14 cellular contexts compared by ENCODE assay signal in genomic region chr1:21689531-21690165, GRCh38. TPM values are rescaled to one million over a fixed set of nuclear protein-coding genes. Genes with fewer than 3 reads are reported as not detected.
DNase-seq lines count a peak whose midpoint lies in the region; ATAC-seq, FAIRE-seq and TF ChIP-seq lines count a peak whose summit lies in the region.
"Had no signal": no experiment of that assay in that cellular context is flagged by ENCODE, and none has a peak within 500 bp of the region (broad histone marks: within the 10 kb centered on the region; RNA-seq: fewer than 3 reads in every experiment).

No MANE protein-coding gene starts in this region.

- no peaks in the 10 kb centered on the region for H3K9me1 ChIP-seq in keratinocyte (ENCODE audit: control insufficient read depth, extremely low read depth, insufficient read depth, low read length)

- H3K27ac ChIP-seq in H9 (ENCODE audit: insufficient read length, low read depth, low read length) (no peak overlapping the region), keratinocyte (ENCODE audit: control insufficient read depth, insufficient read depth, low read length) (no peak overlapping the region), upper lobe of right lung (no peak overlapping the region)
- H3K27ac ChIP-seq in naive thymus-derived CD4-positive, alpha-beta T cell (ENCODE audit: low read depth, low read length), result no peak overlapping the region
- H3K27ac ChIP-seq: BLaER1 had no signal

- peak; percentile 37 for ATAC-seq in upper lobe of right lung
- no peak for ATAC-seq in naive thymus-derived CD4-positive, alpha-beta T cell

- no peak overlapping the region for H2AK5ac ChIP-seq in H9 (ENCODE audit: insufficient read length, low read length)

- in situ Hi-C loops in KBM-7 (cut with MboI; ENCODE audit: low pct_unique_long_range_greater_than_20kb, low sequenced_read_pairs), result no loop called here

- no peak overlapping the region for H3K4me3 Mint-ChIP-seq in H9
- no peak overlapping the region for H3K4me3 Mint-ChIP-seq in naive thymus-derived CD4-positive, alpha-beta T cell
- H3K4me3 Mint-ChIP-seq: CD4-positive, CD25-positive, alpha-beta regulatory T cell had no signal

- no peak overlapping the region for H2BK120ac ChIP-seq in H9 (ENCODE audit: low read depth, low read length, poor library complexity, severe bottlenecking)

- H3T11ph ChIP-seq in H9 (ENCODE audit: low read length), result no peak overlapping the region

- no CpG with 5 or more reads among the region's 4 CpGs for WGBS in H9 (ENCODE audit: extremely low coverage, insufficient read length, low lambda C conversion rate)

- H3K27me3 ChIP-seq in H9 (ENCODE audit: insufficient read depth, low read length) (no peaks in the 10 kb centered on the region), keratinocyte (ENCODE audit: control insufficient read depth, extremely low read depth, insufficient read depth, low read length) (no peaks in the 10 kb centered on the region), upper lobe of right lung (no peaks in the 10 kb centered on the region)
- no peaks in the 10 kb centered on the region for H3K27me3 ChIP-seq in naive thymus-derived CD4-positive, alpha-beta T cell (ENCODE audit: control insufficient read depth in 2 of 2, insufficient read depth in 2 of 2, low read length in 2 of 2)
- H3K27me3 ChIP-seq: BLaER1 had no signal

- H3K4me2 ChIP-seq in H9 (ENCODE audit: insufficient read depth, insufficient read length, low read length), result no peak overlapping the region
- no peak overlapping the region for H3K4me2 ChIP-seq in keratinocyte (ENCODE audit: control insufficient read depth, extremely low read depth, insufficient read depth, low read depth, low read length)
- H3K4me2 ChIP-seq: BLaER1 had no signal

- intact Hi-C loops in upper lobe of right lung (cut with DNase I), result no loop called here
- intact Hi-C loops in naive thymus-derived CD4-positive, alpha-beta T cell (cut with micrococcal nuclease), result no loop called here

- dilution Hi-C loops in keratinocyte (cut with MboI; ENCODE audit: extremely low pct_ligation_motif_present, low sequenced_read_pairs), result no loop called here

- H3K4me1 Mint-ChIP-seq in H9, result peaks cover 7 to 11% of the 10 kb centered on the region in 2 experiments; a peak in 3 of 4 replicates
- peaks cover 0 to 4% (median 0%) of the 10 kb centered on the region in 7 donors for H3K4me1 Mint-ChIP-seq in naive thymus-derived CD4-positive, alpha-beta T cell

- H3K18ac ChIP-seq in H9 (ENCODE audit: insufficient read length, low read depth, low read length), result no peak overlapping the region

- peaks cover 1% of the 10 kb centered on the region; the same call in 1 of the 2 replicates for H3K27me3 Mint-ChIP-seq in H9 (ENCODE audit: low read depth)
- H3K27me3 Mint-ChIP-seq in naive thymus-derived CD4-positive, alpha-beta T cell, result no peaks in the 10 kb centered on the region
- H3K27me3 Mint-ChIP-seq: CD4-positive, CD25-positive, alpha-beta regulatory T cell had no signal

- no peak overlapping the region for H4K91ac ChIP-seq in H9 (ENCODE audit: insufficient read length, low read depth, low read length)

- H3K4me1 ChIP-seq in H9 (ENCODE audit: insufficient read depth, low read length), result no peaks in the 10 kb centered on the region
- H3K4me1 ChIP-seq in keratinocyte (ENCODE audit: control insufficient read depth, extremely low read depth, insufficient read depth, low read length), result peaks cover 6% of the 10 kb centered on the region
- no peaks in the 10 kb centered on the region for H3K4me1 ChIP-seq in upper lobe of right lung
- H3K4me1 ChIP-seq in naive thymus-derived CD4-positive, alpha-beta T cell (ENCODE audit: control insufficient read depth in 2 of 2, insufficient read depth in 2 of 2, low read length in 2 of 2), result no peaks in the 10 kb centered on the region
- H3K4me1 ChIP-seq: BLaER1 had no signal

- TF ChIP-seq CTCF in H9 (conservative IDR thresholded peaks at IDR 0.05) (no peak), keratinocyte (optimal IDR thresholded peaks at IDR 0.05 in 1 of 3, IDR thresholded peaks at IDR 0.05 in 1 of 3, conservative IDR thresholded peaks at IDR 0.05 in 1 of 3; ENCODE audit: extremely low read depth in 1 of 3, insufficient read depth in 2 of 3, low read length in 3 of 3) (no peak), upper lobe of right lung (IDR thresholded peaks at IDR 0.05) (no peak)

- H3K9ac ChIP-seq in H9 (ENCODE audit: extremely low read depth, insufficient read length, low read length), result no peak overlapping the region
- no peak overlapping the region for H3K9ac ChIP-seq in keratinocyte (ENCODE audit: control insufficient read depth, extremely low read depth, insufficient read depth, low read length)
- H3K9ac ChIP-seq: BLaER1 had no signal

- no peak overlapping the region for H2BK12ac ChIP-seq in H9 (ENCODE audit: insufficient read length, low read depth, low read length)

- H3K27ac Mint-ChIP-seq in H9, result no peak overlapping the region
- peak overlapping the region in 1 of 9 donors; percentile 21 for H3K27ac Mint-ChIP-seq in naive thymus-derived CD4-positive, alpha-beta T cell
- H3K27ac Mint-ChIP-seq: CD4-positive, CD25-positive, alpha-beta regulatory T cell had no signal

- H3K9me3 ChIP-seq in H9 (ENCODE audit: control insufficient read depth, low read depth, low read length) (no peaks in the 10 kb centered on the region), keratinocyte (ENCODE audit: control insufficient read depth, low read depth, low read length) (no peaks in the 10 kb centered on the region), upper lobe of right lung (no peaks in the 10 kb centered on the region)
- H3K9me3 ChIP-seq in naive thymus-derived CD4-positive, alpha-beta T cell (ENCODE audit: control insufficient read depth in 2 of 3, low read length in 3 of 3), result no peaks in the 10 kb centered on the region

- no peak overlapping the region for H3K56ac ChIP-seq in H9 (ENCODE audit: insufficient read length, low read depth, low read length)

- no peak overlapping the region for H2AFZ ChIP-seq in H9 (ENCODE audit: low read length)
- no peak overlapping the region for H2AFZ ChIP-seq in keratinocyte (ENCODE audit: control insufficient read depth, low read length)

- H3K79me2 ChIP-seq in H9 (ENCODE audit: insufficient read depth, low read length) (no peaks in the 10 kb centered on the region), keratinocyte (ENCODE audit: control insufficient read depth, insufficient read depth, low read length) (no peaks in the 10 kb centered on the region)

- no peaks in the 10 kb centered on the region for H4K20me1 ChIP-seq in H9 (ENCODE audit: control insufficient read depth, insufficient read depth, insufficient read length)
- no peaks in the 10 kb centered on the region for H4K20me1 ChIP-seq in keratinocyte (ENCODE audit: control insufficient read depth, extremely low read depth, insufficient read depth, low read length)

- no peaks in the 10 kb centered on the region for H3K79me1 ChIP-seq in H9 (ENCODE audit: insufficient read depth, low read depth, low read length, poor library complexity, severe bottlenecking)

- peak overlapping the region; percentile 64 for H4K5ac ChIP-seq in H9 (ENCODE audit: insufficient read length, low read depth, low read length)

- no peak overlapping the region for H4K8ac ChIP-seq in H9 (replicated peaks; ENCODE audit: insufficient read length, low read depth, low read length)

- H3K4me3 ChIP-seq in keratinocyte (ENCODE audit: control insufficient read depth in 2 of 3, extremely low read depth in 1 of 3, insufficient read depth in 2 of 3, low read depth in 1 of 3, low read length in 3 of 3) (no peak overlapping the region), upper lobe of right lung (no peak overlapping the region)
- H3K4me3 ChIP-seq in naive thymus-derived CD4-positive, alpha-beta T cell (ENCODE audit: low read length), result no peak overlapping the region
- H3K4me3 ChIP-seq: BLaER1 had no signal

- CTCF ChIA-PET in naive thymus-derived CD4-positive, alpha-beta T cell (lab: Charles Lee), result no interaction called here

- no peak overlapping the region for H3K14ac ChIP-seq in H9 (ENCODE audit: insufficient read depth, low read length)

- H3K36me3 Mint-ChIP-seq in H9 (ENCODE audit: insufficient read depth in 1 of 3, low read depth in 3 of 3), result peaks cover 46 to 80% (median 65%) of the 10 kb centered on the region in 3 experiments
- H3K36me3 Mint-ChIP-seq in naive thymus-derived CD4-positive, alpha-beta T cell, result peaks cover 17 to 69% (median 44%) of the 10 kb centered on the region in 5 donors

- no peak for DNase-seq in H9
- DNase-seq in amniotic epithelial cell (ENCODE audit: low read depth), result peak; percentile 88
- DNase-seq in keratinocyte (ENCODE audit: low read depth, low spot score), result no peak
- no peak for DNase-seq in upper lobe of right lung
- no peak for DNase-seq in naive thymus-derived CD4-positive, alpha-beta T cell
- no peak for DNase-seq in stimulated activated CD4-positive, alpha-beta T cell treated with anti-CD3 and anti-CD28 coated beads, Interleukin-12 subunit alpha, Interleukin-12 subunit beta, amount 100 ng/mL, for 4 hours
- DNase-seq in KBM-7, result no peak
- DNase-seq: 8988T; AML-193; Calu3; CD4-positive, CD25-positive, alpha-beta regulatory T cell; DMS 273 treated with DMSO at 0.1 percent for 48 hours; IMR-90 had no signal

- H2BK20ac ChIP-seq in H9 (ENCODE audit: low read depth, low read length, poor library complexity, severe bottlenecking), result no peak overlapping the region

- POLR2A ChIA-PET in naive thymus-derived CD4-positive, alpha-beta T cell (lab: Charles Lee), result no interaction called here

- H3K23ac ChIP-seq in H9 (ENCODE audit: insufficient read length, low read depth, low read length), result no peak overlapping the region

- peaks cover 27% of the 10 kb centered on the region in 2 experiments for H3K36me3 ChIP-seq in keratinocyte (ENCODE audit: control insufficient read depth in 2 of 2, extremely low read depth in 1 of 2, insufficient read depth in 2 of 2, low read length in 2 of 2)
- peaks cover 90% of the 10 kb centered on the region for H3K36me3 ChIP-seq in upper lobe of right lung
- H3K36me3 ChIP-seq in naive thymus-derived CD4-positive, alpha-beta T cell (ENCODE audit: control insufficient read depth in 2 of 3, insufficient read depth in 3 of 3, low read length in 3 of 3), result peaks cover 13 to 83% (median 18%) of the 10 kb centered on the region in 3 experiments

- no peaks in the 10 kb centered on the region for H3K23me2 ChIP-seq in H9 (ENCODE audit: insufficient read length, low read depth, low read length, poor library complexity, severe bottlenecking)

- no peak overlapping the region for H2BK15ac ChIP-seq in H9 (ENCODE audit: low read depth, low read length)

- H2BK5ac ChIP-seq in H9 (ENCODE audit: insufficient read length, low read length), result no peak overlapping the region

- H3K9me3 Mint-ChIP-seq in H9, result no peaks in the 10 kb centered on the region
- no peaks in the 10 kb centered on the region for H3K9me3 Mint-ChIP-seq in naive thymus-derived CD4-positive, alpha-beta T cell

- peak; percentile 17 for FAIRE-seq in keratinocyte (lab: Jason Lieb, UNC)

- H3K4ac ChIP-seq in H9 (ENCODE audit: low read depth, low read length), result no peak overlapping the region

RNA-seq across cellular contexts. Expression of gene RAP1GAP, which starts 20.5 kb away (rescaled TPM):
- 6.4 and 7.9 TPM in 2 replicates for total RNA-seq in H9 (2021)
- 0.95 to 1.6 TPM (median 1.1 TPM) in 3 replicates for polyA plus RNA-seq in keratinocyte
- polyA plus RNA-seq in keratinocyte (2011; ENCODE audit: low read depth), result 2.8 TPM
- polyA plus RNA-seq in keratinocyte (2011; cell fraction: cytosol; rRNA removed), result 1.5 TPM in 2 replicates
- polyA plus RNA-seq in keratinocyte (2011; cell fraction: nucleus; rRNA removed), result 1.4 and 1.9 TPM in 2 replicates
- 1.1 and 4.3 TPM in 2 replicates for polyA plus RNA-seq in keratinocyte (2012; ENCODE audit: low replicate concordance)
- 1.9 to 3.3 TPM (median 2.1 TPM) in 3 replicates for polyA minus RNA-seq in keratinocyte
- 2.7 TPM for polyA minus RNA-seq in keratinocyte (2011; cell fraction: cytosol; rRNA and poly(A)+ RNA removed)
- polyA minus RNA-seq in keratinocyte (2011; cell fraction: nucleus; rRNA and poly(A)+ RNA removed), result 0.74 and 1.2 TPM in 2 replicates
- 62.4 TPM for total RNA-seq in upper lobe of right lung
- total RNA-seq in naive thymus-derived CD4-positive, alpha-beta T cell, result 1 to 10 TPM in 1 of 5 experiments, under 1 TPM in 3, not detected in 1; 0.16 to 1.4 (median 0.42) TPM
- polyA plus RNA-seq in naive thymus-derived CD4-positive, alpha-beta T cell, result not detected
- polyA plus RNA-seq: CD4-positive, CD25-positive, alpha-beta regulatory T cell had no signal
